Comparison of ENCODE assay signal across 15 cellular contexts in genomic region chr11:108669711-108670110, GRCh38. TPM values are rescaled to one million over a fixed set of nuclear protein-coding genes. Genes with fewer than 3 reads are reported as not detected.
A peak's percentile ranks its signal among the peaks of the same experiment; 100 is the strongest.
DNase-seq lines count a peak whose midpoint lies in the region; ATAC-seq and FAIRE-seq lines count a peak whose summit lies in the region.
"Had no signal": no experiment of that assay in that cellular context is flagged by ENCODE, and none has a peak within 500 bp of the region (broad histone marks: within the 10 kb centered on the region; RNA-seq: fewer than 3 reads in every experiment).

No MANE protein-coding gene starts in this region.

- H3K4me3 ChIP-seq in small intestine (ENCODE audit: low read depth in 1 of 2, low read length in 2 of 2), result no peak overlapping the region
- H3K4me3 ChIP-seq: GM23248 had no signal

- H3K36me3 ChIP-seq in small intestine (ENCODE audit: control insufficient read depth in 2 of 2, insufficient read depth in 2 of 2, low read length in 2 of 2), result no peaks in the 10 kb centered on the region

- no peak for FAIRE-seq in small intestine (lab: Jason Lieb, UNC)
- FAIRE-seq: RCC 7860 had no signal

- no peak overlapping the region for H3K27ac ChIP-seq in small intestine (ENCODE audit: low read depth in 1 of 2, low read length in 1 of 2)
- H3K27ac ChIP-seq: C4-2B, GM23248 had no signal

- intact Hi-C loops in left colon (cut with DNase I, micrococcal nuclease), result no loop called here
- intact Hi-C loops in head of caudate nucleus (cut with DNase I), result loop anchor here (10.0 kb wide), 1 partner anchor 665 kb away; the partner anchor contains the start of gene CUL5

- H3K4me1 ChIP-seq in small intestine (ENCODE audit: control insufficient read depth in 2 of 2, insufficient read depth in 1 of 2, low read depth in 1 of 2, low read length in 1 of 2), result peaks cover 4 to 11% of the 10 kb centered on the region in 2 donors

- H3K9me3 ChIP-seq in small intestine (ENCODE audit: control insufficient read depth, low read depth), result no peaks in the 10 kb centered on the region

- H3K27me3 ChIP-seq in small intestine (ENCODE audit: control insufficient read depth in 2 of 2, insufficient read depth in 2 of 2, low read length in 2 of 2), result no peaks in the 10 kb centered on the region

- in situ Hi-C loops in Caki2 (cut with HindIII; ENCODE audit: low pct_unique_long_range_greater_than_20kb, low sequenced_read_pairs), result no loop called here

- ATAC-seq in left colon, result peak; percentile 25
- ATAC-seq in HG03432 (IDR thresholded peaks at IDR 0.05; ENCODE audit: unreplicated experiment), result no peak

- 68 to 81% (median 71%) methylated on average over 7 of the region's 7 CpGs for WGBS in small intestine, 3 donors

- DNase-seq in Caki2 (ENCODE audit: low read depth) (peak; percentile 56), amniotic epithelial cell (ENCODE audit: low read depth) (peak; percentile 21), left colon (no peak), small intestine (peak; percentile 43), NCI-H187 (lab: John Stamatoyannopoulos, UW) (no peak), head of caudate nucleus (no peak)
- DNase-seq: GM23248, HCEC 1CT, MV-4-11, NCI-H1417 treated with DMSO at 0.1 percent for 48 hours, NCI-H2029 treated with DMSO at 0.1 percent for 48 hours, Right ventricle myocardium superior had no signal

RNA-seq across cellular contexts. Expression of gene DDX10, which starts 4.8 kb away (rescaled TPM):
- total RNA-seq in Caki2 (2014; rRNA removed; shearing (Covaris generic); ENCODE audit: low replicate concordance), result 11.2 and 25.5 TPM in 2 replicates
- 10 to 100 TPM; 15.7 to 17.1 TPM for total RNA-seq in left colon
- 10 to 100 TPM in 1 of 3 donors, 1 to 10 TPM in 2; 7.3 to 22.0 (median 8.5) TPM for polyA plus RNA-seq in small intestine

Comparison
In these comparisons a context has a peak if more than half of its experiments do, and no peak if none do; other contexts are left out.
1. DNase-seq: peak in Caki2 (single experiment), amniotic epithelial cell (single experiment) and small intestine (single experiment); none in left colon (0 of 2), NCI-H187 (0 of 2) and head of caudate nucleus (0 of 42).